ENCODE assay signal across 1 cellular context in genomic region chr20:5149892-5150225, GRCh38.
TF ChIP-seq lines count a peak whose summit lies in the region.

No MANE protein-coding gene starts in this region.

TF ChIP-seq in HepG2, 621 proteins besides CTCF, POLR2A, EP300 and RAD21:
- TF ChIP-seq HIVEP1 (CRISPR knock-in tag; IDR thresholded peaks at IDR 0.05) (0 out of 2 replicates have a peak, but pooled peaks have one; percentile 40), ZFP36L1 (CRISPR knock-in tag; IDR thresholded peaks at IDR 0.05) (peak; percentile 93), KDM5B (CRISPR knock-in tag; IDR thresholded peaks at IDR 0.05; ENCODE audit: borderline replicate concordance) (0 out of 2 replicates have a peak, but pooled peaks have one; percentile 51), CCDC6 (CRISPR knock-in tag; IDR thresholded peaks at IDR 0.05) (no peak), NKX3-1 (CRISPR knock-in tag; IDR thresholded peaks at IDR 0.05) (0 out of 2 replicates have a peak, but pooled peaks have one; percentile 7), JARID2 (CRISPR knock-in tag; IDR thresholded peaks at IDR 0.05; ENCODE audit: insufficient replicate concordance) (peak; percentile 38), ZNF607 (CRISPR knock-in tag; IDR thresholded peaks at IDR 0.05; ENCODE audit: borderline replicate concordance) (peak; percentile 66; the same call in 1 of the 2 replicates), ZNF256 (CRISPR knock-in tag; conservative IDR thresholded peaks at IDR 0.05) (peak; percentile 63; the same call in 1 of the 2 replicates), ZNF724P (CRISPR knock-in tag; IDR thresholded peaks at IDR 0.05; ENCODE audit: borderline replicate concordance) (peak; percentile 78; the same call in 1 of the 2 replicates), MAF1 (CRISPR knock-in tag; IDR thresholded peaks at IDR 0.05; ENCODE audit: borderline replicate concordance) (0 out of 2 replicates have a peak, but pooled peaks have one; percentile 26), YY1 (IDR thresholded peaks at IDR 0.05; ENCODE audit: insufficient read depth, insufficient replicate concordance, low read depth, low read length) (peak; percentile 42), SNAI1 (CRISPR knock-in tag; IDR thresholded peaks at IDR 0.05; ENCODE audit: borderline replicate concordance) (0 out of 2 replicates have a peak, but pooled peaks have one; percentile 54), MED13 (CRISPR knock-in tag; IDR thresholded peaks at IDR 0.05) (0 out of 2 replicates have a peak, but pooled peaks have one; percentile 10), ZNF616 (CRISPR knock-in tag; IDR thresholded peaks at IDR 0.05; ENCODE audit: low read depth) (0 out of 2 replicates have a peak, but pooled peaks have one; percentile 3), ZBTB8A (CRISPR knock-in tag; IDR thresholded peaks at IDR 0.05; ENCODE audit: borderline replicate concordance, low read depth) (no peak), HNF1B (CRISPR knock-in tag; IDR thresholded peaks at IDR 0.05) (no peak), CHCHD3 (CRISPR knock-in tag; IDR thresholded peaks at IDR 0.05) (0 out of 2 replicates have a peak, but pooled peaks have one; percentile 17), ZBTB37 (CRISPR knock-in tag; IDR thresholded peaks at IDR 0.05) (0 out of 2 replicates have a peak, but pooled peaks have one; percentile 45), MYNN (CRISPR knock-in tag; IDR thresholded peaks at IDR 0.05; ENCODE audit: low read depth) (no peak), ZMYM2 (CRISPR knock-in tag; IDR thresholded peaks at IDR 0.05) (peak; percentile 1; the same call in 1 of the 2 replicates), SNAPC4 (CRISPR knock-in tag; IDR thresholded peaks at IDR 0.05) (0 out of 2 replicates have a peak, but pooled peaks have one; percentile 53), ISL2 (CRISPR knock-in tag; IDR thresholded peaks at IDR 0.05) (0 out of 2 replicates have a peak, but pooled peaks have one; percentile 3), ZNF879 (CRISPR knock-in tag; IDR thresholded peaks at IDR 0.05) (no peak), NFYB (CRISPR knock-in tag; IDR thresholded peaks at IDR 0.05) (no peak)
- TF ChIP-seq, protein P1, sequence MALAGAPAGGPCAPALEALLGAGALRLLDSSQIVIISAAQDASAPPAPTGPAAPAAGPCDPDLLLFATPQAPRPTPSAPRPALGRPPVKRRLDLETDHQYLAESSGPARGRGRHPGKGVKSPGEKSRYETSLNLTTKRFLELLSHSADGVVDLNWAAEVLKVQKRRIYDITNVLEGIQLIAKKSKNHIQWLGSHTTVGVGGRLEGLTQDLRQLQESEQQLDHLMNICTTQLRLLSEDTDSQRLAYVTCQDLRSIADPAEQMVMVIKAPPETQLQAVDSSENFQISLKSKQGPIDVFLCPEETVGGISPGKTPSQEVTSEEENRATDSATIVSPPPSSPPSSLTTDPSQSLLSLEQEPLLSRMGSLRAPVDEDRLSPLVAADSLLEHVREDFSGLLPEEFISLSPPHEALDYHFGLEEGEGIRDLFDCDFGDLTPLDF (CRISPR knock-in tag; IDR thresholded peaks at IDR 0.05), result 0 out of 2 replicates have a peak, but pooled peaks have one; percentile 16
- TF ChIP-seq, protein P2, sequence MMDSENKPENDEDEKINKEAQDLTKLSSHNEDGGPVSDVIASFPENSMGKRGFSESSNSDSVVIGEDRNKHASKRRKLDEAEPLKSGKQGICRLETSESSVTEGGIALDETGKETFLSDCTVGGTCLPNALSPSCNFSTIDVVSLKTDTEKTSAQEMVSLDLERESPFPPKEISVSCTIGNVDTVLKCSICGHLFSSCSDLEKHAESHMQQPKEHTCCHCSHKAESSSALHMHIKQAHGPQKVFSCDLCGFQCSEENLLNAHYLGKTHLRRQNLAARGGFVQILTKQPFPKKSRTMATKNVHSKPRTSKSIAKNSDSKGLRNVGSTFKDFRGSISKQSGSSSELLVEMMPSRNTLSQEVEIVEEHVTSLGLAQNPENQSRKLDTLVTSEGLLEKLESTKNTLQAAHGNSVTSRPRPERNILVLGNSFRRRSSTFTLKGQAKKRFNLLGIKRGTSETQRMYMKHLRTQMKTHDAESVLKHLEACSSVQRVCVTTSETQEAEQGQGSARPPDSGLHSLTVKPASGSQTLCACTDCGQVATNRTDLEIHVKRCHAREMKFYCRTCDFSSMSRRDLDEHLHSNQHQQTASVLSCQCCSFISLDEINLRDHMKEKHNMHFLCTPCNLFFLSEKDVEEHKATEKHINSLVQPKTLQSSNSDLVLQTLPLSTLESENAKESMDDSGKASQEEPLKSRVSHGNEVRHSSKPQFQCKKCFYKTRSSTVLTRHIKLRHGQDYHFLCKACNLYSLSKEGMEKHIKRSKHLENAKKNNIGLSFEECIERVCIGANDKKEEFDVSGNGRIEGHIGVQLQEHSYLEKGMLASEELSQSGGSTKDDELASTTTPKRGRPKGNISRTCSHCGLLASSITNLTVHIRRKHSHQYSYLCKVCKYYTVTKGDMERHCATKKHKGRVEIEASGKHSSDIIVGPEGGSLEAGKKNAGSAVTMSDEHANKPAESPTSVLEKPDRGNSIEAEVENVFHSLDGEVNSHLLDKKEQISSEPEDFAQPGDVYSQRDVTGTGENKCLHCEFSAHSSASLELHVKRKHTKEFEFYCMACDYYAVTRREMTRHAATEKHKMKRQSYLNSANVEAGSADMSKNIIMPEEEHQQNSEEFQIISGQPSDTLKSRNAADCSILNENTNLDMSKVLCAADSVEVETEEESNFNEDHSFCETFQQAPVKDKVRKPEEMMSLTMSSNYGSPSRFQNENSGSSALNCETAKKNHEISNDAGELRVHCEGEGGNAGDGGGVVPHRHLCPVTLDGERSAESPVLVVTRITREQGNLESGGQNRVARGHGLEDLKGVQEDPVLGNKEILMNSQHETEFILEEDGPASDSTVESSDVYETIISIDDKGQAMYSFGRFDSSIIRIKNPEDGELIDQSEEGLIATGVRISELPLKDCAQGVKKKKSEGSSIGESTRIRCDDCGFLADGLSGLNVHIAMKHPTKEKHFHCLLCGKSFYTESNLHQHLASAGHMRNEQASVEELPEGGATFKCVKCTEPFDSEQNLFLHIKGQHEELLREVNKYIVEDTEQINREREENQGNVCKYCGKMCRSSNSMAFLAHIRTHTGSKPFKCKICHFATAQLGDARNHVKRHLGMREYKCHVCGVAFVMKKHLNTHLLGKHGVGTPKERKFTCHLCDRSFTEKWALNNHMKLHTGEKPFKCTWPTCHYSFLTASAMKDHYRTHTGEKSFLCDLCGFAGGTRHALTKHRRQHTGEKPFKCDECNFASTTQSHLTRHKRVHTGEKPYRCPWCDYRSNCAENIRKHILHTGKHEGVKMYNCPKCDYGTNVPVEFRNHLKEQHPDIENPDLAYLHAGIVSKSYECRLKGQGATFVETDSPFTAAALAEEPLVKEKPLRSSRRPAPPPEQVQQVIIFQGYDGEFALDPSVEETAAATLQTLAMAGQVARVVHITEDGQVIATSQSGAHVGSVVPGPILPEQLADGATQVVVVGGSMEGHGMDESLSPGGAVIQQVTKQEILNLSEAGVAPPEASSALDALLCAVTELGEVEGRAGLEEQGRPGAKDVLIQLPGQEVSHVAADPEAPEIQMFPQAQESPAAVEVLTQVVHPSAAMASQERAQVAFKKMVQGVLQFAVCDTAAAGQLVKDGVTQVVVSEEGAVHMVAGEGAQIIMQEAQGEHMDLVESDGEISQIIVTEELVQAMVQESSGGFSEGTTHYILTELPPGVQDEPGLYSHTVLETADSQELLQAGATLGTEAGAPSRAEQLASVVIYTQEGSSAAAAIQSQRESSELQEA (CRISPR knock-in tag; IDR thresholded peaks at IDR 0.05; ENCODE audit: not compliant biosample characterization), result no peak
